Comparison of ENCODE assay signal across 16 cellular contexts in genomic region chr11:128283445-128283844, GRCh38.
"Had no signal": no experiment of that assay in that cellular context is flagged by ENCODE, and none has a peak within 500 bp of the region (broad histone marks: within the 10 kb centered on the region; RNA-seq: fewer than 3 reads in every experiment).

No MANE protein-coding gene starts in this region.

- H3K36me3 Mint-ChIP-seq: activated naive CD8-positive, alpha-beta T cell treated with anti-CD3 and anti-CD28 coated beads, Interleukin-2, amount 10 ng/mL, durations not matched to agents 7 days and 5 days had no signal

- H3K27me3 Mint-ChIP-seq: memory B cell had no signal

- H3K9me3 ChIP-seq: thyroid gland, uterus had no signal

- H3K4me1 ChIP-seq: thyroid gland had no signal

- H3K36me3 ChIP-seq: cardiac muscle cell, thyroid gland, uterus had no signal

- H3K27ac Mint-ChIP-seq: activated naive CD8-positive, alpha-beta T cell treated with anti-CD3 and anti-CD28 coated beads, Interleukin-2, amount 10 ng/mL, durations not matched to agents 7 days and 5 days; memory B cell; T-helper 2 cell treated with Interferon-gamma antibody and Interleukin-4, amounts not matched to agents 5 μg/mL and 100 μg/mL, for 36 hours had no signal

- H3K4me3 ChIP-seq: cardiac muscle cell, thyroid gland, uterus had no signal

- H3K27me3 ChIP-seq: thyroid gland, uterus had no signal

- H3K4me3 Mint-ChIP-seq: activated naive CD8-positive, alpha-beta T cell treated with anti-CD3 and anti-CD28 coated beads, Interleukin-2, amount 10 ng/mL, durations not matched to agents 7 days and 5 days; memory B cell; T-helper 2 cell treated with Interferon-gamma antibody and Interleukin-4, amounts not matched to agents 5 μg/mL and 100 μg/mL, for 36 hours had no signal

- DNase-seq: activated CD4-positive, alpha-beta T cell treated with anti-CD3 and anti-CD28 coated beads for 1 hour; activated CD4-positive, alpha-beta T cell treated with anti-CD3 and anti-CD28 coated beads, Interleukin-2, amount 50 U/mL, for 48 hours; activated gamma-delta T cell; activated naive CD8-positive, alpha-beta T cell treated with anti-CD3 and anti-CD28 coated beads, Interleukin-2, amount 10 ng/mL, durations not matched to agents 7 days and 5 days; activated T-cell treated with anti-CD3 and anti-CD28 coated beads, Interleukin-2, amount 50 U/mL, for 48 hours; aorta; cortex of kidney; effector CD8-positive, alpha-beta T cell; hypothalamus; small intestine; SW 1271; thyroid gland; uterus had no signal

- H3K27ac ChIP-seq: cardiac muscle cell, thyroid gland, uterus had no signal

- H3K9me3 Mint-ChIP-seq: activated naive CD8-positive, alpha-beta T cell treated with anti-CD3 and anti-CD28 coated beads, Interleukin-2, amount 10 ng/mL, durations not matched to agents 7 days and 5 days; memory B cell; T-helper 2 cell treated with Interferon-gamma antibody and Interleukin-4, amounts not matched to agents 5 μg/mL and 100 μg/mL, for 36 hours had no signal
